ENCODE assay signal across 17 cellular contexts in the genomic region with DNA sequence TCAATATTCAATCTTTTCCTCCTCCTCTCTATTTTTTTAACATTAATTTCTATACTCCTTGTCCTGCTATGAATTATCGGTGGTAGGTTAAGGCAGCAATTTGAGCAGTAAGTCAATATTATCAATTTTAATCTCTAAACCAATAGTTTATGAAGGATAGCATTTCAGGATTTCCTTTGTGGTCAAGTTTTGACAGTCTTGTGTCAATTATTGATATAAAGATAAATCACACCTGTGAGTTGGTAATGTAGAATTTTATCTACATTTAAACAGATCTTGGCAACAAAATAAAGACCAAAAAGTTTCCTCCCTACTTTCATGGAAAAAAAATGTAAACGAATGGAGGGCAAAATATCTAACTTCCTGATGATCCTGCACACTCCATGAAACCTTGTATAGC.
DNase-seq lines count a peak whose midpoint lies in the region; ATAC-seq and TF ChIP-seq lines count a peak whose summit lies in the region.
"Had no signal": no experiment of that assay in that cellular context is flagged by ENCODE, and none has a peak within 500 bp of the region (broad histone marks: within the 10 kb centered on the region; RNA-seq: fewer than 3 reads in every experiment).

No MANE protein-coding gene starts in this region.

- H3K4me1 ChIP-seq in CD4-positive, CD25-positive, alpha-beta regulatory T cell (ENCODE audit: control insufficient read depth, insufficient read depth, low read length, poor library complexity, severe bottlenecking): peaks cover 80% of the 10 kb centered on the region
- H3K4me1 ChIP-seq in DND-41 (ENCODE audit: insufficient read depth, low read length): peaks cover 67% of the 10 kb centered on the region
- H3K4me1 ChIP-seq: BE2C had no signal

- ATAC-seq in CD4-positive, CD25-positive, alpha-beta regulatory T cell (ENCODE audit: low read depth in 2 of 2): no peak
- ATAC-seq in DND-41 (ENCODE audit: insufficient read depth, low read depth) (peak; percentile 9; the same call in 1 of the 3 replicates), GM18873 (IDR thresholded peaks at IDR 0.05; ENCODE audit: low FRiP score, unreplicated experiment) (no peak), HG03045 (IDR thresholded peaks at IDR 0.05; ENCODE audit: unreplicated experiment) (no peak)
- ATAC-seq: K562 had no signal

- no peaks in the 10 kb centered on the region for H3K27me3 ChIP-seq in CD4-positive, CD25-positive, alpha-beta regulatory T cell (ENCODE audit: control insufficient read depth, insufficient read depth, low read length)
- H3K27me3 ChIP-seq in DND-41 (ENCODE audit: insufficient read depth, low read length, poor library complexity): no peaks in the 10 kb centered on the region

- H3K9me3 ChIP-seq in CD4-positive, CD25-positive, alpha-beta regulatory T cell (ENCODE audit: control insufficient read depth in 2 of 2, low read length in 2 of 2): no peaks in the 10 kb centered on the region
- H3K9me3 ChIP-seq in DND-41 (ENCODE audit: insufficient read depth, low read length, severe bottlenecking): no peaks in the 10 kb centered on the region
- H3K9me3 ChIP-seq: BE2C had no signal

- no peaks in the 10 kb centered on the region for H3K27me3 Mint-ChIP-seq in CD4-positive, CD25-positive, alpha-beta regulatory T cell
- peaks cover 32% of the 10 kb centered on the region for H3K27me3 Mint-ChIP-seq in T-helper 2 cell treated with Interferon-gamma antibody and Interleukin-4, amounts not matched to agents 5 μg/mL and 100 μg/mL, for 36 hours (ENCODE audit: low read depth)
- H3K27me3 Mint-ChIP-seq in immature natural killer cell (ENCODE audit: low read depth in 3 of 3): no peaks in the 10 kb centered on the region
- H3K27me3 Mint-ChIP-seq: CD4-positive, alpha-beta T cell had no signal

- H3K36me3 Mint-ChIP-seq in CD4-positive, CD25-positive, alpha-beta regulatory T cell: no peaks in the 10 kb centered on the region
- no peaks in the 10 kb centered on the region for H3K36me3 Mint-ChIP-seq in T-helper 2 cell treated with Interferon-gamma antibody and Interleukin-4, amounts not matched to agents 5 μg/mL and 100 μg/mL, for 36 hours (ENCODE audit: low read depth)
- peaks cover 0 to 1% (median 0%) of the 10 kb centered on the region in 3 donors for H3K36me3 Mint-ChIP-seq in immature natural killer cell

- peak overlapping the region; percentile 39 to 92 (median 70) for H3K27ac Mint-ChIP-seq in CD4-positive, CD25-positive, alpha-beta regulatory T cell
- H3K27ac Mint-ChIP-seq in T-helper 2 cell treated with Interferon-gamma antibody and Interleukin-4, amounts not matched to agents 5 μg/mL and 100 μg/mL, for 36 hours: no peak overlapping the region
- H3K27ac Mint-ChIP-seq in immature natural killer cell: peak overlapping the region in 3 of 6 donors; percentile 7 to 55 (median 20)
- H3K27ac Mint-ChIP-seq: CD4-positive, alpha-beta T cell had no signal

- peak overlapping the region; percentile 44 to 90 (median 74) for H3K4me3 Mint-ChIP-seq in CD4-positive, CD25-positive, alpha-beta regulatory T cell
- peak overlapping the region; percentile 16 for H3K4me3 Mint-ChIP-seq in T-helper 2 cell treated with Interferon-gamma antibody and Interleukin-4, amounts not matched to agents 5 μg/mL and 100 μg/mL, for 36 hours
- H3K4me3 Mint-ChIP-seq in immature natural killer cell: peak overlapping the region in 4 of 5 donors; percentile 18 to 36 (median 27)
- H3K4me3 Mint-ChIP-seq: CD4-positive, alpha-beta T cell had no signal

- H3K9me3 Mint-ChIP-seq in CD4-positive, CD25-positive, alpha-beta regulatory T cell: no peaks in the 10 kb centered on the region
- no peaks in the 10 kb centered on the region for H3K9me3 Mint-ChIP-seq in T-helper 2 cell treated with Interferon-gamma antibody and Interleukin-4, amounts not matched to agents 5 μg/mL and 100 μg/mL, for 36 hours
- no peaks in the 10 kb centered on the region for H3K9me3 Mint-ChIP-seq in immature natural killer cell
- H3K9me3 Mint-ChIP-seq: CD4-positive, alpha-beta T cell had no signal

- H3K4me2 ChIP-seq in DND-41 (ENCODE audit: insufficient read depth, low read length): peak overlapping the region; percentile 30; the same call in 1 of the 2 replicates

- H3K36me3 ChIP-seq in CD4-positive, CD25-positive, alpha-beta regulatory T cell (ENCODE audit: control insufficient read depth, insufficient read depth, low read length): no peaks in the 10 kb centered on the region
- no peaks in the 10 kb centered on the region; the same call in none of the 2 replicates for H3K36me3 ChIP-seq in DND-41 (ENCODE audit: insufficient read depth, low read length)
- H3K36me3 ChIP-seq: BE2C had no signal

- H3K79me2 ChIP-seq in DND-41 (ENCODE audit: insufficient read depth, low read length): peaks cover 99% of the 10 kb centered on the region

- no peak overlapping the region for H2AFZ ChIP-seq in DND-41 (ENCODE audit: low read depth, low read length)
- H2AFZ ChIP-seq: GM23248 had no signal

- no peak overlapping the region for H3K9ac ChIP-seq in DND-41 (ENCODE audit: low read depth, low read length)
- H3K9ac ChIP-seq: GM23248 had no signal

- no peak for TF ChIP-seq CTCF in DND-41 (IDR thresholded peaks at IDR 0.05; ENCODE audit: borderline replicate concordance, extremely low read depth, low read length, poor library complexity, severe bottlenecking)

- peak overlapping the region; percentile 71 for H3K27ac ChIP-seq in CD4-positive, CD25-positive, alpha-beta regulatory T cell (ENCODE audit: insufficient read depth, low read length, poor library complexity, severe bottlenecking)
- peak overlapping the region; percentile 7 for H3K27ac ChIP-seq in DND-41 (ENCODE audit: low read length)
- H3K27ac ChIP-seq: GM23248, HL-60 had no signal

- peaks cover 16% of the 10 kb centered on the region; the same call in 1 of the 2 replicates for H4K20me1 ChIP-seq in DND-41 (ENCODE audit: insufficient read depth, low read length)

- peak overlapping the region; percentile 73 for H3K4me3 ChIP-seq in CD4-positive, CD25-positive, alpha-beta regulatory T cell (ENCODE audit: low read depth, low read length)
- no peak overlapping the region for H3K4me3 ChIP-seq in DND-41 (ENCODE audit: low read depth in 1 of 2, low read length in 2 of 2)
- H3K4me3 ChIP-seq: GM23248, K562 had no signal

- peak in 1 of 3 donors; percentile 25 for DNase-seq in CD4-positive, CD25-positive, alpha-beta regulatory T cell
- no peak for DNase-seq in DND-41
- no peak for DNase-seq in T-helper 2 cell treated with Interferon-gamma antibody and Interleukin-4, amounts not matched to agents 5 μg/mL and 100 μg/mL, for 36 hours (ENCODE audit: low spot score)
- no peak for DNase-seq in immature natural killer cell
- no peak for DNase-seq in activated CD4-positive, alpha-beta T cell treated with anti-CD3 and anti-CD28 coated beads for 1 hour
- DNase-seq: BE2C; C1 segment of cervical spinal cord; CD4-positive, alpha-beta T cell; DMS153; DMS79; GF-D8; GM23248; HCEC 1CT had no signal

- H3K4me1 Mint-ChIP-seq in CD4-positive, CD25-positive, alpha-beta regulatory T cell: peaks cover 47 to 84% (median 63%) of the 10 kb centered on the region in 4 donors
- peaks cover 21% of the 10 kb centered on the region for H3K4me1 Mint-ChIP-seq in T-helper 2 cell treated with Interferon-gamma antibody and Interleukin-4, amounts not matched to agents 5 μg/mL and 100 μg/mL, for 36 hours (ENCODE audit: low read depth)
- peaks cover 57 to 87% of the 10 kb centered on the region in 2 donors for H3K4me1 Mint-ChIP-seq in immature natural killer cell

Comparison
In these comparisons a context has a peak if more than half of its experiments do, and no peak if none do; other contexts are left out.
1. H3K4me3 Mint-ChIP-seq: peak in every context shown above with its lines; median percentile 74 in CD4-positive, CD25-positive, alpha-beta regulatory T cell; 27 in immature natural killer cell; 16 in T-helper 2 cell treated with Interferon-gamma antibody and Interleukin-4, amounts not matched to agents 5 μg/mL and 100 μg/mL, for 36 hours.